ENCODE assay signal across 17 cellular contexts in genomic region chr12:16352481-16352880, GRCh38. TPM values are rescaled to one million over a fixed set of nuclear protein-coding genes. Genes with fewer than 3 reads are reported as not detected.
DNase-seq lines count a peak whose midpoint lies in the region; ATAC-seq, FAIRE-seq and TF ChIP-seq lines count a peak whose summit lies in the region.
"Had no signal": no experiment of that assay in that cellular context is flagged by ENCODE, and none has a peak within 500 bp of the region (broad histone marks: within the 10 kb centered on the region; RNA-seq: fewer than 3 reads in every experiment).

No MANE protein-coding gene starts in this region.

- no peak for DNase-seq in A549 (ENCODE audit: low read depth in 1 of 2, low spot score in 1 of 2)
- no peak for DNase-seq in HL-60 (ENCODE audit: low read depth in 1 of 2, low spot score in 1 of 2)
- no peak for DNase-seq in MCF 10A (ENCODE audit: unreplicated experiment)
- DNase-seq in hepatic stellate cell (ENCODE audit: low spot score): peak; percentile 19
- no peak for DNase-seq in GM12892 (ENCODE audit: insufficient read length)
- no peak for DNase-seq in putamen (ENCODE audit: low spot score)
- DNase-seq: activated gamma-delta T cell treated with Interleukin-2 at 50 U/mL for 16 hours; caudate nucleus; GOT3; hypothalamus; KBM-7; left ventricle myocardium superior; naive B cell; NCI-H1436; stimulated activated CD4-positive, alpha-beta T cell treated with anti-CD3 and anti-CD28 coated beads, Interleukin-4, amount 100 ng/mL, for 1 hour had no signal

- FAIRE-seq in A549 (lab: Jason Lieb, UNC) (no peak), GM12892 (lab: Jason Lieb, UNC) (no peak)

- peak overlapping the region; percentile 95 for H3K4me2 ChIP-seq in A549

- H3K4me3 Mint-ChIP-seq in MCF 10A (ENCODE audit: unreplicated experiment): peak overlapping the region; percentile 85
- H3K4me3 Mint-ChIP-seq: naive B cell had no signal

- no peaks in the 10 kb centered on the region for H3K27me3 ChIP-seq in HL-60 (ENCODE audit: insufficient read depth, poor library complexity, severe bottlenecking)

- H3K9me3 ChIP-seq in A549: no peaks in the 10 kb centered on the region

- POLR2A ChIA-PET in A549 (lab: Yijun Ruan, JAX) (no interaction called here), MCF 10A (lab: Yijun Ruan, JAX) (interaction anchor here (0.7 to 2.5 kb wide), 5 partner anchors 113 to 441 kb away, joined by 3 to 7 read pairs (median 3); partner anchors contain the start of gene DERA)

- no peak for TF ChIP-seq EP300 in A549 (IDR thresholded peaks at IDR 0.05)

- TF ChIP-seq CTCF in A549 (IDR thresholded peaks at IDR 0.05) (no peak), HL-60 (IDR thresholded peaks at IDR 0.05; ENCODE audit: insufficient read depth, low read length) (no peak), MCF 10A (IDR thresholded peaks at IDR 0.05; ENCODE audit: unreplicated experiment) (no peak)

- intact Hi-C loops in MCF 10A (cut with micrococcal nuclease): no loop called here

- H3K4me1 ChIP-seq in A549: peaks cover 67% of the 10 kb centered on the region

- no TSS peak for BruUV-seq in MCF 10A (replicated peaks; lab: Mats Ljungman, UMichigan)

- no peak for TF ChIP-seq POLR2A in A549 (IDR thresholded peaks at IDR 0.05; ENCODE audit: low read length)
- no peak for TF ChIP-seq POLR2A in GM12892 (IDR thresholded peaks at IDR 0.05; ENCODE audit: low read depth, low read length)

- ATAC-seq in A549: no peak
- no peak for ATAC-seq in GM18868 (IDR thresholded peaks at IDR 0.05; ENCODE audit: unreplicated experiment)
- ATAC-seq in esophagus mucosa: no peak
- ATAC-seq: left ventricle myocardium superior had no signal

- peaks cover 85% of the 10 kb centered on the region for H3K36me3 Mint-ChIP-seq in MCF 10A (ENCODE audit: insufficient read depth, unreplicated experiment)
- H3K36me3 Mint-ChIP-seq: naive B cell had no signal

- peaks cover 37% of the 10 kb centered on the region for H3K4me1 Mint-ChIP-seq in MCF 10A (ENCODE audit: insufficient read depth, unreplicated experiment)

- TF ChIP-seq RAD21 in A549 (conservative IDR thresholded peaks at IDR 0.05 in 1 of 2, IDR thresholded peaks at IDR 0.05 in 1 of 2): no peak

- peak overlapping the region; percentile 94 for H3K27ac Mint-ChIP-seq in MCF 10A (ENCODE audit: low read depth, unreplicated experiment)
- H3K27ac Mint-ChIP-seq: naive B cell had no signal

- CTCF ChIA-PET in A549 (lab: Yijun Ruan, JAX) (interaction anchor here (1.1 to 2.0 kb wide), 3 partner anchors 8 to 163 kb away, joined by 3 to 9 read pairs (median 7); no protein-coding TSS in a partner anchor), MCF 10A (lab: Yijun Ruan, JAX) (interaction anchor here (0.6 to 3.6 kb wide), 4 partner anchors 8 to 193 kb away, joined by 3 to 20 read pairs (median 9); no protein-coding TSS in a partner anchor)

- H3K9me3 Mint-ChIP-seq in MCF 10A (ENCODE audit: unreplicated experiment): no peaks in the 10 kb centered on the region

- no peaks in the 10 kb centered on the region for H3K27me3 Mint-ChIP-seq in MCF 10A (ENCODE audit: insufficient read depth, unreplicated experiment)

- H3K4me3 ChIP-seq in A549 (peak overlapping the region; percentile 14; the same call in 1 of the 3 replicates), HL-60 (replicated peaks; ENCODE audit: insufficient read depth, low read length) (no peak overlapping the region)

- WGBS in A549 (ENCODE audit: missing lambda C conversion rate): 22% methylated on average over 1 of the region's 1 CpG

- H3K27ac ChIP-seq in A549 (peak overlapping the region; percentile 51 to 99; a peak in 3 of 6 replicates), HL-60 (replicated peaks) (peak overlapping the region; percentile 53)

TF ChIP-seq in A549, 52 proteins besides CTCF, POLR2A, EP300 and RAD21:
- TF ChIP-seq PBX3 (IDR thresholded peaks at IDR 0.05): no peak
- TF ChIP-seq REST (IDR thresholded peaks at IDR 0.05): no peak
- TF ChIP-seq RNF2 (IDR thresholded peaks at IDR 0.05; ENCODE audit: borderline replicate concordance, low read depth): no peak
- no peak for TF ChIP-seq BCL3 (IDR thresholded peaks at IDR 0.05)

RNA-seq across cellular contexts. Expression of gene MGST1, which starts 5.0 kb away (rescaled TPM):
- 1,309 and 1,782 TPM in 2 replicates for polyA plus RNA-seq in A549 (2011; rRNA removed)
- 564 and 568 TPM in 2 replicates for polyA plus RNA-seq in A549 (2012; cell fraction: cytosol; rRNA removed)
- 141 and 211 TPM in 2 replicates for polyA plus RNA-seq in A549 (2012; cell fraction: nucleus; rRNA removed)
- polyA plus RNA-seq in A549 (2017; fragmentation: RNase III; extraction: RNeasy Plus Mini Kit Qiagen cat#74134 plus additional on column Dnase treatment): 869 to 949 TPM (median 919 TPM) in 3 replicates
- polyA minus RNA-seq in A549 (2011; rRNA and poly(A)+ RNA removed): 563 and 649 TPM in 2 replicates
- total RNA-seq in MCF 10A (2022): 375 and 415 TPM in 2 replicates
- polyA plus RNA-seq in GM12892 (2012; ENCODE audit: missing spikeins): 14.6 TPM
- 145 TPM for total RNA-seq in esophagus mucosa
